14 cellular contexts compared by ENCODE assay signal in the genomic region with DNA sequence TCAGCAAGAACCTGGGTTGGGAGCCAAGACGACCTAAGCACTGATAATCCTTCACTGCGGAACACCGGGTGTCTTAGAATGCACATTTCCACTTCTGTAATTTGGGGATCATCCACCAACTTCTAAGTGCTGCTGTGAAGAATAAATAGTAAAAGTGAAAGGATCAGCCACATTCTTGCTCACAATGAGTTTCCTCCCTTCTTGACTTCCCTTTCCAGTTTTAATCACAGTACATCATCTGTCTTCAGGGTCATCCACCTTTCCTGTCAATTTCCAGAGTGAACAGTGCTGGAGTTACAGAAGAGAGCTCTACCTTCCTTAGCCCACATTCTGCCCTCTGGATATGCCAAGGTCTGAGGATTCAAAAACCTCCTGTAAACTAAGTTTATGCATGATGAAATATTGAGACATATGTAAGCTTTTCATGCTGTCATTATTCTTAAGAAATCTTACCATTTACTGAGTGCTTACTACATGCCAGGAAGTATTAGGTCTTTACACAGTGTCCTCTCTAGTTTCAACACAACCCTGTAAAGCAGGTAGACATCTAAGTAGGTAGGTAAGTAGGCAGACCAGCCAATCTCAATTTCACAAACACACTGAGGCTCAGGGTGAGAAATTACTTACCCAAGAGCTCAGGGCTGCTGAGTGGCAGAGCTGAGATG.
DNase-seq lines count a peak whose midpoint lies in the region; ATAC-seq and TF ChIP-seq lines count a peak whose summit lies in the region.
"Had no signal": no experiment of that assay in that cellular context is flagged by ENCODE, and none has a peak within 500 bp of the region (broad histone marks: within the 10 kb centered on the region; RNA-seq: fewer than 3 reads in every experiment).

No MANE protein-coding gene starts in this region.

- H3K9me3 ChIP-seq in naive thymus-derived CD4-positive, alpha-beta T cell (ENCODE audit: control insufficient read depth in 2 of 3, low read length in 3 of 3), result no peaks in the 10 kb centered on the region
- no peaks in the 10 kb centered on the region for H3K9me3 ChIP-seq in SK-N-SH
- H3K9me3 ChIP-seq: prostate gland had no signal

- H3K27ac ChIP-seq in caudate nucleus (ENCODE audit: low read depth, low read length) (peak overlapping the region; percentile 85), SK-N-SH (ENCODE audit: low read depth in 2 of 2, low read length in 1 of 2) (no peak overlapping the region)
- H3K27ac ChIP-seq in naive thymus-derived CD4-positive, alpha-beta T cell (ENCODE audit: low read depth, low read length), result no peak overlapping the region
- H3K27ac ChIP-seq: prostate gland had no signal

- peaks cover 5% of the 10 kb centered on the region for H3F3A ChIP-seq in SK-N-SH (replicated peaks; ENCODE audit: insufficient read depth)

- H3K36me3 ChIP-seq in naive thymus-derived CD4-positive, alpha-beta T cell (ENCODE audit: control insufficient read depth in 2 of 3, insufficient read depth in 3 of 3, low read length in 3 of 3), result peaks cover 3 to 80% (median 12%) of the 10 kb centered on the region in 3 experiments
- H3K36me3 ChIP-seq in SK-N-SH (replicated peaks in 1 of 2; ENCODE audit: control insufficient read depth in 1 of 2, insufficient read depth in 2 of 2, low read length in 1 of 2) (peaks cover 10 to 47% of the 10 kb centered on the region in 2 experiments), H7 (replicated peaks; ENCODE audit: control insufficient read depth, insufficient read depth, low read length) (peaks cover 12% of the 10 kb centered on the region)
- H3K36me3 ChIP-seq: prostate gland had no signal

- H3K9me2 ChIP-seq in SK-N-SH, result no peaks in the 10 kb centered on the region

- no peak for TF ChIP-seq EP300 in SK-N-SH (IDR thresholded peaks at IDR 0.05; ENCODE audit: borderline replicate concordance in 1 of 2, low read depth in 1 of 2, low read length in 1 of 2)

- no peaks in the 10 kb centered on the region for H3K27me3 ChIP-seq in naive thymus-derived CD4-positive, alpha-beta T cell (ENCODE audit: control insufficient read depth in 2 of 2, insufficient read depth in 2 of 2, low read length in 2 of 2)
- H3K27me3 ChIP-seq in SK-N-SH (ENCODE audit: insufficient read depth), result no peaks in the 10 kb centered on the region
- no peaks in the 10 kb centered on the region for H3K27me3 ChIP-seq in H7 (ENCODE audit: control insufficient read depth, insufficient read depth, low read length)

- no peak overlapping the region for H2AFZ ChIP-seq in SK-N-SH (ENCODE audit: low read depth)

- CTCF ChIA-PET in naive thymus-derived CD4-positive, alpha-beta T cell (lab: Charles Lee), result no interaction called here
- CTCF ChIA-PET in SK-N-SH (lab: Yijun Ruan, JAX) (interaction anchor here (1.7 kb wide), 1 partner anchor 9 kb away, joined by 4 read pairs; no protein-coding TSS in a partner anchor), T-cell (lab: Charles Lee) (no interaction called here)

- H3K4me3 ChIP-seq in AG10803 (ENCODE audit: low read length) (peak overlapping the region; percentile 42), SK-N-SH (ENCODE audit: low read depth in 2 of 2, low read length in 1 of 2) (no peak overlapping the region), H7 (ENCODE audit: insufficient read depth, low read depth, low read length) (no peak overlapping the region)
- H3K4me3 ChIP-seq in naive thymus-derived CD4-positive, alpha-beta T cell (ENCODE audit: low read length), result no peak overlapping the region
- H3K4me3 ChIP-seq: prostate gland had no signal

- H3K9ac ChIP-seq in SK-N-SH, result no peak overlapping the region

- peak overlapping the region in 2 of 9 donors; percentile 65 to 68 for H3K27ac Mint-ChIP-seq in naive thymus-derived CD4-positive, alpha-beta T cell
- H3K27ac Mint-ChIP-seq in T-cell, result no peak overlapping the region

- no peaks in the 10 kb centered on the region for H4K20me1 ChIP-seq in SK-N-SH (ENCODE audit: insufficient read depth)

- no peak for TF ChIP-seq CTCF in AG10803 (conservative IDR thresholded peaks at IDR 0.05; ENCODE audit: low read length)
- no peak for TF ChIP-seq CTCF in SK-N-SH (IDR thresholded peaks at IDR 0.05)

- peaks cover 6 to 73% (median 52%) of the 10 kb centered on the region in 5 donors for H3K36me3 Mint-ChIP-seq in naive thymus-derived CD4-positive, alpha-beta T cell
- peaks cover 71% of the 10 kb centered on the region for H3K36me3 Mint-ChIP-seq in T-cell

- no peaks in the 10 kb centered on the region for H3K4me1 ChIP-seq in naive thymus-derived CD4-positive, alpha-beta T cell (ENCODE audit: control insufficient read depth in 2 of 2, insufficient read depth in 2 of 2, low read length in 2 of 2)
- H3K4me1 ChIP-seq in SK-N-SH (ENCODE audit: control insufficient read depth in 1 of 2, insufficient read depth in 2 of 2, low read depth in 1 of 2, low read length in 1 of 2), result peaks cover 0 to 7% of the 10 kb centered on the region in 2 experiments; a peak in 1 of 4 replicates
- H3K4me1 ChIP-seq: prostate gland had no signal

- H3K27me3 Mint-ChIP-seq in naive thymus-derived CD4-positive, alpha-beta T cell, result no peaks in the 10 kb centered on the region
- H3K27me3 Mint-ChIP-seq in T-cell, result no peaks in the 10 kb centered on the region

- no peaks in the 10 kb centered on the region for H3K79me2 ChIP-seq in SK-N-SH (ENCODE audit: insufficient read depth)

- intact Hi-C loops in naive thymus-derived CD4-positive, alpha-beta T cell (cut with micrococcal nuclease), result no loop called here

- TF ChIP-seq RAD21 in SK-N-SH (IDR thresholded peaks at IDR 0.05; ENCODE audit: low read length), result no peak

- H3K4me1 Mint-ChIP-seq in naive thymus-derived CD4-positive, alpha-beta T cell, result peaks cover 0 to 10% (median 0%) of the 10 kb centered on the region in 7 donors
- no peaks in the 10 kb centered on the region for H3K4me1 Mint-ChIP-seq in T-cell

- DNase-seq in AG10803 (ENCODE audit: low read depth) (peak; percentile 84), caudate nucleus (lab: John Stamatoyannopoulos, UW) (no peak), hippocampal formation (lab: John Stamatoyannopoulos, UW) (no peak), SK-N-SH (no peak), T-cell (no peak), H7 (no peak)
- DNase-seq in naive thymus-derived CD4-positive, alpha-beta T cell, result no peak
- DNase-seq: activated CD4-positive, CD25-positive, alpha-beta regulatory T cell; COR-L47; cortex of kidney; GOT3; NCI-H1105 had no signal

- 92% methylated on average over 3 of the region's 3 CpGs for WGBS in SK-N-SH (ENCODE audit: low lambda C conversion rate)

- peak; percentile 75 for ATAC-seq in HG02610 (IDR thresholded peaks at IDR 0.05; ENCODE audit: unreplicated experiment)
- ATAC-seq in naive thymus-derived CD4-positive, alpha-beta T cell, result peak; percentile 16
- no peak for ATAC-seq in T-cell (replicated peaks in 1 of 4)

- POLR2A ChIA-PET in naive thymus-derived CD4-positive, alpha-beta T cell (lab: Charles Lee), result no interaction called here
- POLR2A ChIA-PET in SK-N-SH (lab: Yijun Ruan, JAX), result no interaction called here
- POLR2A ChIA-PET in T-cell (lab: Charles Lee), result no interaction called here

- no peaks in the 10 kb centered on the region for H3K9me3 Mint-ChIP-seq in naive thymus-derived CD4-positive, alpha-beta T cell
- H3K9me3 Mint-ChIP-seq in T-cell, result no peaks in the 10 kb centered on the region

- no peak overlapping the region for H3K4me2 ChIP-seq in SK-N-SH

- no peak overlapping the region for H3K4me3 Mint-ChIP-seq in naive thymus-derived CD4-positive, alpha-beta T cell
- H3K4me3 Mint-ChIP-seq in T-cell, result no peak overlapping the region

TF ChIP-seq in SK-N-SH, 30 proteins besides CTCF, POLR2A, EP300 and RAD21:
- no peak for TF ChIP-seq GABPA (IDR thresholded peaks at IDR 0.05; ENCODE audit: low read depth)
TF ChIP-seq in SK-N-SH: peak in this region for 0.

Comparison
In these comparisons a context has a peak if more than half of its experiments do, and no peak if none do; other contexts are left out.
1. ATAC-seq: peak in HG02610 (single experiment) and naive thymus-derived CD4-positive, alpha-beta T cell (single experiment); none in T-cell (0 of 4).